Comparison of ENCODE assay signal across 36 cellular contexts in the genomic region with DNA sequence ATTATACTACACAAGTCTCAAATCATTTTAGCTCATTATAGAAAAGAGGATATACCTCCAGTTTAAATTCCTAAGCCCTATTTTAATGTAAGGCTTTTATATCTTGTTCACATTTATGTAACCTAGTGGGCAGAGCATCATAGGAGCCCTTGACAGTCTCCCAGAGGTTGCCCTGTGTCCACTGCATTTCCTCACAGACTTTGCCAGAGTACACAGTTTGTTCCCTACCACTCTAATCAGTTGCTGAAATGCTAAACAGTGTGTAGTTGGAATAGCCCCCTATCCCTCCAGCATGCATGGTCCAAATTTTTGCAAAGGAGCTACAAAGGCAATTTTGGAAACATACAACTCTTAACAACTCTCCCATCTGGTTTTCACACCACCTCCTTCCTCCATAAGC.
"Had no signal": no experiment of that assay in that cellular context is flagged by ENCODE, and none has a peak within 500 bp of the region (broad histone marks: within the 10 kb centered on the region; RNA-seq: fewer than 3 reads in every experiment).

No MANE protein-coding gene starts in this region.

- H3K27me3 Mint-ChIP-seq: activated CD4-positive, alpha-beta memory T cell treated with anti-CD3 and anti-CD28 coated beads for 36 hours; activated CD4-positive, alpha-beta T cell treated with anti-CD3 and anti-CD28 coated beads for 36 hours; activated CD4-positive, alpha-beta T cell treated with anti-CD3 and anti-CD28 coated beads, Interleukin-2, amount 10 ng/mL, durations not matched to agents 24 days and 14 days; activated CD8-positive, alpha-beta memory T cell treated with anti-CD3 and anti-CD28 coated beads, Interleukin-2, amount 10 ng/mL, durations not matched to agents 7 days and 5 days; activated naive CD4-positive, alpha-beta T cell treated with anti-CD3 and anti-CD28 coated beads, Interleukin-2, amount 50 U/mL, for 24 hours; activated naive CD8-positive, alpha-beta T cell treated with anti-CD3 and anti-CD28 coated beads for 36 hours; activated naive CD8-positive, alpha-beta T cell treated with anti-CD3 and anti-CD28 coated beads, Interleukin-2, amount 50 U/mL, for 24 hours; T-helper 17 cell had no signal

- H3K4me3 Mint-ChIP-seq: activated CD4-positive, alpha-beta memory T cell treated with anti-CD3 and anti-CD28 coated beads for 36 hours; activated CD4-positive, alpha-beta T cell treated with anti-CD3 and anti-CD28 coated beads for 36 hours; activated CD4-positive, alpha-beta T cell treated with anti-CD3 and anti-CD28 coated beads, Interleukin-2, amount 10 ng/mL, durations not matched to agents 24 days and 14 days; activated CD8-positive, alpha-beta memory T cell treated with anti-CD3 and anti-CD28 coated beads, Interleukin-2, amount 10 ng/mL, durations not matched to agents 7 days and 5 days; activated CD8-positive, alpha-beta T cell treated with anti-CD3 and anti-CD28 coated beads, Interleukin-2, amount 10 ng/mL, durations not matched to agents 7 days and 5 days; activated naive CD4-positive, alpha-beta T cell treated with anti-CD3 and anti-CD28 coated beads for 36 hours; activated naive CD4-positive, alpha-beta T cell treated with anti-CD3 and anti-CD28 coated beads, Interleukin-2, amount 50 U/mL, for 24 hours; activated naive CD8-positive, alpha-beta T cell treated with anti-CD3 and anti-CD28 coated beads for 36 hours; activated naive CD8-positive, alpha-beta T cell treated with anti-CD3 and anti-CD28 coated beads, Interleukin-2, amount 50 U/mL, for 24 hours; activated T-helper 1 cell treated with anti-CD3 and anti-CD28 coated beads, Interleukin-12 subunit alpha, Interleukin-12 subunit beta, Interleukin-2, Interleukin-4 antibody, amounts not matched to agents 30 ng/mL and 10 ng/mL and 1 ng/mL, durations not matched to agents 14 hours and 24 hours and 36 hours; endodermal cell; T-helper 17 cell; T-helper 2 cell treated with Interferon-gamma antibody and Interleukin-4, amounts not matched to agents 5 μg/mL and 100 μg/mL, for 36 hours had no signal

- H3K27ac ChIP-seq: adrenal gland, body of pancreas, breast epithelium, cardiac muscle cell, colonic mucosa had no signal

- H3K27ac Mint-ChIP-seq: activated CD4-positive, alpha-beta memory T cell treated with anti-CD3 and anti-CD28 coated beads for 36 hours; activated CD4-positive, alpha-beta T cell treated with anti-CD3 and anti-CD28 coated beads for 36 hours; activated CD4-positive, alpha-beta T cell treated with anti-CD3 and anti-CD28 coated beads, Interleukin-2, amount 10 ng/mL, durations not matched to agents 24 days and 14 days; activated CD8-positive, alpha-beta memory T cell treated with anti-CD3 and anti-CD28 coated beads, Interleukin-2, amount 10 ng/mL, durations not matched to agents 7 days and 5 days; activated CD8-positive, alpha-beta T cell treated with anti-CD3 and anti-CD28 coated beads, Interleukin-2, amount 10 ng/mL, durations not matched to agents 7 days and 5 days; activated naive CD4-positive, alpha-beta T cell treated with anti-CD3 and anti-CD28 coated beads for 36 hours; activated naive CD4-positive, alpha-beta T cell treated with anti-CD3 and anti-CD28 coated beads, Interleukin-2, amount 50 U/mL, for 24 hours; activated naive CD8-positive, alpha-beta T cell treated with anti-CD3 and anti-CD28 coated beads for 36 hours; activated naive CD8-positive, alpha-beta T cell treated with anti-CD3 and anti-CD28 coated beads, Interleukin-2, amount 50 U/mL, for 24 hours; activated T-helper 1 cell treated with anti-CD3 and anti-CD28 coated beads, Interleukin-12 subunit alpha, Interleukin-12 subunit beta, Interleukin-2, Interleukin-4 antibody, amounts not matched to agents 30 ng/mL and 10 ng/mL and 1 ng/mL, durations not matched to agents 14 hours and 24 hours and 36 hours; activated T-helper 2 cell treated with anti-CD3 and anti-CD28 coated beads, Interferon-gamma antibody, Interleukin-2, Interleukin-4, amounts not matched to agents 10 μg/mL and 5 μg/mL and 100 μg/mL, durations not matched to agents 14 hours and 24 hours and 36 hours; endodermal cell; T-helper 17 cell; T-helper 2 cell treated with Interferon-gamma antibody and Interleukin-4, amounts not matched to agents 5 μg/mL and 100 μg/mL, for 36 hours had no signal

- H3K9me3 ChIP-seq: adrenal gland, colonic mucosa had no signal

- DNase-seq: activated CD4-positive, alpha-beta memory T cell treated with anti-CD3 and anti-CD28 coated beads for 36 hours; activated CD4-positive, alpha-beta T cell treated with anti-CD3 and anti-CD28 coated beads for 36 hours; activated CD4-positive, alpha-beta T cell treated with anti-CD3 and anti-CD28 coated beads, Interleukin-2, amount 10 ng/mL, durations not matched to agents 24 days and 14 days; activated CD4-positive, CD25-positive, alpha-beta regulatory T cell; activated CD4-positive, CD25-positive, alpha-beta regulatory T cell treated with anti-CD3 and anti-CD28 coated beads, Interleukin-2, amount 50 U/mL, for 72 hours; activated CD8-positive, alpha-beta memory T cell treated with anti-CD3 and anti-CD28 coated beads, Interleukin-2, amount 10 ng/mL, durations not matched to agents 7 days and 5 days; activated CD8-positive, alpha-beta memory T cell treated with anti-CD3 and anti-CD28 coated beads, Interleukin-2, amount 50 U/mL, for 4 hours; activated CD8-positive, alpha-beta T cell treated with anti-CD3 and anti-CD28 coated beads, Interleukin-2, amount 10 ng/mL, durations not matched to agents 7 days and 5 days; activated effector memory CD4-positive, alpha-beta T cell treated with anti-CD3 and anti-CD28 coated beads, Interleukin-2, amount 50 U/mL, for 16 hours; activated naive CD4-positive, alpha-beta T cell treated with anti-CD3 and anti-CD28 coated beads for 36 hours; activated naive CD8-positive, alpha-beta T cell treated with anti-CD3 and anti-CD28 coated beads for 36 hours; activated naive CD8-positive, alpha-beta T cell treated with anti-CD3 and anti-CD28 coated beads, Interleukin-2, amount 50 U/mL, for 24 hours; activated T-cell treated with anti-CD3 and anti-CD28 coated beads, Interleukin-2, amount 50 U/mL, for 1 hour; activated T-cell treated with anti-CD3 and anti-CD28 coated beads, Interleukin-2, amount 50 U/mL, for 48 hours; adrenal gland; amygdala; aorta; body of pancreas; central memory CD4-positive, alpha-beta T cell; cerebellar nuclear complex; colonic mucosa; dorsolateral prefrontal cortex; effector memory CD4-positive, alpha-beta T cell; endodermal cell; foreskin fibroblast; head of caudate nucleus; T-helper 1 cell; T-helper 17 cell; T1000 had no signal

- H3K4me1 Mint-ChIP-seq: activated CD4-positive, alpha-beta T cell treated with anti-CD3 and anti-CD28 coated beads, Interleukin-2, amount 10 ng/mL, durations not matched to agents 24 days and 14 days; activated CD8-positive, alpha-beta memory T cell treated with anti-CD3 and anti-CD28 coated beads, Interleukin-2, amount 10 ng/mL, durations not matched to agents 7 days and 5 days; activated naive CD4-positive, alpha-beta T cell treated with anti-CD3 and anti-CD28 coated beads, Interleukin-2, amount 50 U/mL, for 24 hours had no signal

- H3K27me3 ChIP-seq: adrenal gland, body of pancreas, breast epithelium, cardiac muscle cell, colonic mucosa, dorsolateral prefrontal cortex had no signal

- H3K4me3 ChIP-seq: adrenal gland, body of pancreas, breast epithelium, cardiac muscle cell, colonic mucosa, dorsolateral prefrontal cortex had no signal

- ATAC-seq: activated CD4-positive, alpha-beta T cell treated with anti-CD3 and anti-CD28 coated beads for 36 hours; activated CD8-positive, alpha-beta memory T cell treated with anti-CD3 and anti-CD28 coated beads, Interleukin-2, amount 10 ng/mL, durations not matched to agents 7 days and 5 days; activated CD8-positive, alpha-beta T cell treated with anti-CD3 and anti-CD28 coated beads, Interleukin-2, amount 10 ng/mL, durations not matched to agents 7 days and 5 days; activated naive CD8-positive, alpha-beta T cell treated with anti-CD3 and anti-CD28 coated beads, Interleukin-2, amount 50 U/mL, for 24 hours; body of pancreas; esophagus mucosa; T-helper 17 cell had no signal

- H3K4me1 ChIP-seq: adrenal gland, body of pancreas, breast epithelium, colonic mucosa had no signal

- H3K36me3 ChIP-seq: adrenal gland, breast epithelium, cardiac muscle cell, colonic mucosa had no signal
